Comparison of ENCODE assay signal across 17 cellular contexts in the genomic region with DNA sequence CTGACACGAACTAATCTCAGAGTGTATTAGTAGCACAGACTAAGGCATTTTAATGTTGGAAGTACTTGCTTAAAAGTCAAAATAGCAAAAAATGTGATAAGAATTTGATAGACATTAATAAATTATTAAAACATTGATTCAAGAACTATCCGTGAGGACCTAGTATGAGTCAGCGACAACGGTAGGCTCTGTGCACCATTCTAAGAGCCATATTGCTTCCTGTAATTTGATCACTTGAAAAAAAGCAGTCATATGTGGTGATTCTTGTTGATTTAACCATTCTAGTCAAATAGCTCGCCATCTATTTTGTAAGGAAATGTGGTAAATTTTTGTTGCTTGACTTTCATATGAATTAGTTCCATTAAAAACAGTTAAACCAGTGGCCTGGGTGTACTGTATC.
"Had no signal": no experiment of that assay in that cellular context is flagged by ENCODE, and none has a peak within 500 bp of the region (broad histone marks: within the 10 kb centered on the region; RNA-seq: fewer than 3 reads in every experiment).

No MANE protein-coding gene starts in this region.

- H3K4me3 ChIP-seq: cardiac muscle cell, gastrocnemius medialis, heart right ventricle, left lung, mucosa of descending colon, skin epidermis, stomach, thoracic aorta had no signal

- H3K36me3 ChIP-seq: cardiac muscle cell, gastrocnemius medialis, heart right ventricle, left lung, neutrophil, stomach, thoracic aorta had no signal

- H3K9me3 Mint-ChIP-seq: activated B cell treated with CpG ODN at 0.5 μM for 24 hours; activated CD4-positive, alpha-beta T cell treated with anti-CD3 and anti-CD28 coated beads, Interleukin-2, amount 10 ng/mL, durations not matched to agents 24 days and 14 days had no signal

- H3K27me3 Mint-ChIP-seq: activated B cell treated with CpG ODN at 0.5 μM for 24 hours; activated CD4-positive, alpha-beta T cell treated with anti-CD3 and anti-CD28 coated beads, Interleukin-2, amount 10 ng/mL, durations not matched to agents 24 days and 14 days had no signal

- H3K4me1 ChIP-seq: gastrocnemius medialis, heart right ventricle, left lung, stomach had no signal

- H3K27me3 ChIP-seq: cardiac muscle cell, gastrocnemius medialis, heart right ventricle, left lung, neutrophil, stomach had no signal

- H3K9me3 ChIP-seq: gastrocnemius medialis, left lung, mucosa of descending colon, neutrophil, stomach, thoracic aorta had no signal

- H3K4me3 Mint-ChIP-seq: activated B cell treated with CpG ODN at 0.5 μM for 24 hours; activated CD4-positive, alpha-beta T cell treated with anti-CD3 and anti-CD28 coated beads, Interleukin-2, amount 10 ng/mL, durations not matched to agents 24 days and 14 days; activated T-helper 1 cell treated with anti-CD3 and anti-CD28 coated beads, Interleukin-12 subunit alpha, Interleukin-12 subunit beta, Interleukin-2, Interleukin-4 antibody, amounts not matched to agents 30 ng/mL and 10 ng/mL and 1 ng/mL, durations not matched to agents 14 hours and 24 hours and 36 hours; naive thymus-derived CD8-positive, alpha-beta T cell had no signal

- H3K27ac ChIP-seq: cardiac muscle cell, gastrocnemius medialis, heart right ventricle, left lung, neutrophil, skin epidermis, stomach, thoracic aorta had no signal

- ATAC-seq: gastrocnemius medialis; heart right ventricle; left lung; mucosa of descending colon; naive thymus-derived CD8-positive, alpha-beta T cell had no signal

- DNase-seq: activated B cell treated with CpG ODN at 0.5 μM for 24 hours; activated CD4-positive, alpha-beta T cell treated with anti-CD3 and anti-CD28 coated beads, Interleukin-2, amount 10 ng/mL, durations not matched to agents 24 days and 14 days; activated naive CD4-positive, alpha-beta T cell; aorta; gastrocnemius medialis; heart right ventricle; islet precursor cell; left lung; mucosa of descending colon; naive thymus-derived CD8-positive, alpha-beta T cell; retina; stomach had no signal

- H3K27ac Mint-ChIP-seq: activated B cell treated with CpG ODN at 0.5 μM for 24 hours; activated CD4-positive, alpha-beta T cell treated with anti-CD3 and anti-CD28 coated beads, Interleukin-2, amount 10 ng/mL, durations not matched to agents 24 days and 14 days; activated T-helper 1 cell treated with anti-CD3 and anti-CD28 coated beads, Interleukin-12 subunit alpha, Interleukin-12 subunit beta, Interleukin-2, Interleukin-4 antibody, amounts not matched to agents 30 ng/mL and 10 ng/mL and 1 ng/mL, durations not matched to agents 14 hours and 24 hours and 36 hours; naive thymus-derived CD8-positive, alpha-beta T cell had no signal

- H3K4me1 Mint-ChIP-seq: activated B cell treated with CpG ODN at 0.5 μM for 24 hours; activated CD4-positive, alpha-beta T cell treated with anti-CD3 and anti-CD28 coated beads, Interleukin-2, amount 10 ng/mL, durations not matched to agents 24 days and 14 days; naive thymus-derived CD8-positive, alpha-beta T cell had no signal

- H3K36me3 Mint-ChIP-seq: naive thymus-derived CD8-positive, alpha-beta T cell had no signal
